In the genomic region with DNA sequence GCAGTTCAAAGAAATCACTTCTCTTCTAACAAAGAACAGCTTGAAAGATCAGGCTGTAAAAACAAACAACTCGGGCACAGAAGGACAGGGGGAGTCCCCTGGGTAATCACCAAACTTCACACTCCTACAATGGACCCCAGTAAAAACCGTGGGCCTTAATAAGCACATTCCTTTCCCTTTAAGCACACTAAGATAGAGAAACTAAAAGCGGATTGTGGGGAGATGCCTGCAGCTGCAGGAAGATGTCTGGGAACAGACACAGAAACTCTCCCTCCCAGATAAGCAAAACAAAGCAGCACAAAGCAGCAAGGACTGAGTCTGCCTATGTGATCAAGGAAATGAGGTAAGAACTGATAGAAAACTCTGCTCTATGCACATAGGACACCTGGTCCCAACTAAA, we compare ENCODE assay signal across 12 cellular contexts. TPM values are rescaled to one million over a fixed set of nuclear protein-coding genes. Genes with fewer than 3 reads are reported as not detected.
DNase-seq lines count a peak whose midpoint lies in the region; ATAC-seq, FAIRE-seq and TF ChIP-seq lines count a peak whose summit lies in the region.
"Had no signal": no experiment of that assay in that cellular context is flagged by ENCODE, and none has a peak within 500 bp of the region (broad histone marks: within the 10 kb centered on the region; RNA-seq: fewer than 3 reads in every experiment).

No MANE protein-coding gene starts in this region.

- in situ Hi-C loops in astrocyte of the cerebellum (cut with HindIII; ENCODE audit: low sequenced_read_pairs) = no loop called here
- in situ Hi-C loops in HepG2 (cut with HindIII; ENCODE audit: extremely low pct_ligation_motif_present, low pct_unique_long_range_greater_than_20kb) = loop anchor here (25.0 kb wide), 2 partner anchors 474 to 674 kb away; partner anchors contain the start of gene PRKACB

- no peak for TF ChIP-seq POLR2A in HepG2 (IDR thresholded peaks at IDR 0.05; ENCODE audit: insufficient read depth in 1 of 2, low read depth in 2 of 2, low read length in 2 of 2)

- intact Hi-C loops in HepG2 (cut with micrococcal nuclease; ENCODE audit: unreplicated experiment) = no loop called here
- intact Hi-C loops in posterior vena cava (cut with DNase I) = loop anchor here in 1 of 2 donors (10.0 kb wide), 1 partner anchor 157 kb away; no protein-coding TSS in a partner anchor

- H3K4me3 ChIP-seq in AG04450 (ENCODE audit: low read depth, low read length) (no peak overlapping the region), astrocyte of the cerebellum (ENCODE audit: low read depth, low read length) (no peak overlapping the region), HepG2 (replicated peaks in 1 of 3; ENCODE audit: insufficient read depth in 1 of 3, low read depth in 2 of 3, low read length in 3 of 3) (no peak overlapping the region)
- H3K4me3 ChIP-seq: tibial nerve had no signal

- no peak for FAIRE-seq in HepG2 (lab: Jason Lieb, UNC)
- FAIRE-seq: G401.6 had no signal

- no peak for TF ChIP-seq RAD21 in HepG2 (CRISPR knock-in tag; IDR thresholded peaks at IDR 0.05)

- TF ChIP-seq EP300 in HepG2 (IDR thresholded peaks at IDR 0.05; ENCODE audit: low read depth in 2 of 2, low read length in 2 of 2) = no peak
- no peak for TF ChIP-seq EP300 in HepG2 (CRISPR knock-in tag; IDR thresholded peaks at IDR 0.05; ENCODE audit: borderline replicate concordance)

- 6% methylated on average over 3 of the region's 3 CpGs for WGBS in HepG2 (ENCODE audit: low lambda C conversion rate)

- DNase-seq in AG04450 (ENCODE audit: low read depth, low spot score) (no peak), astrocyte of the cerebellum (ENCODE audit: low read depth) (peak; percentile 11), iris pigment epithelial cell (ENCODE audit: low read depth) (peak; percentile 74), NCI-H146 (lab: John Stamatoyannopoulos, UW) (no peak), mesenteric fat pad (ENCODE audit: low spot score) (no peak), HepG2 (ENCODE audit: low spot score) (no peak), posterior vena cava (ENCODE audit: low spot score) (no peak)
- DNase-seq: activated CD8-positive, alpha-beta memory T cell treated with anti-CD3 and anti-CD28 coated beads, Interleukin-2, amount 10 ng/mL, durations not matched to agents 7 days and 5 days; NCI-H187 had no signal

- no peaks in the 10 kb centered on the region for H3K79me2 ChIP-seq in HepG2 (ENCODE audit: insufficient read depth, low read length)

- H3K27ac ChIP-seq in AG04450 (ENCODE audit: low read depth, low read length) = peak overlapping the region; percentile 66
- no peak overlapping the region for H3K27ac ChIP-seq in HepG2 (ENCODE audit: extremely low read length, insufficient read depth, low read length)

- H3K4me2 ChIP-seq in HepG2 (ENCODE audit: low read depth, low read length) = no peak overlapping the region

- POLR2A ChIA-PET in AG04450 (lab: Yijun Ruan, JAX) = interaction anchor here (1.0 kb wide), 1 partner anchor 106 kb away, joined by 3 read pairs; the partner anchor contains the start of genes GNG5 and SPATA1
- POLR2A ChIA-PET in HepG2 (lab: Yijun Ruan, JAX) = interaction anchor here (0.5 kb wide), 1 partner anchor 13 kb away, joined by 3 read pairs; no protein-coding TSS in a partner anchor

- H2AFZ ChIP-seq in HepG2 (ENCODE audit: low read length) = no peak overlapping the region

- CTCF ChIA-PET in AG04450 (lab: Charles Lee) (interaction anchor here (0.6 to 1.8 kb wide), 5 partner anchors 8 to 679 kb away, joined by 3 to 5 read pairs (median 5); no protein-coding TSS in a partner anchor), HepG2 (lab: Yijun Ruan, JAX; ENCODE audit: low intra/inter-chr PET ratio, low total read pairs) (no interaction called here)

- H4K20me1 ChIP-seq in HepG2 (ENCODE audit: insufficient read depth, low read length) = no peaks in the 10 kb centered on the region

- no peaks in the 10 kb centered on the region for H3K36me3 ChIP-seq in HepG2 (replicated peaks in 1 of 2; ENCODE audit: control insufficient read depth in 1 of 2, insufficient read depth in 2 of 2, low read length in 2 of 2)
- H3K36me3 ChIP-seq: tibial nerve had no signal

- H3K9ac ChIP-seq in HepG2 (ENCODE audit: insufficient read depth, low read depth, low read length) = no peak overlapping the region

- TF ChIP-seq CTCF in AG04450 (IDR thresholded peaks at IDR 0.05; ENCODE audit: low read depth, low read length) = no peak
- TF ChIP-seq CTCF in astrocyte of the cerebellum (IDR thresholded peaks at IDR 0.05; ENCODE audit: low read depth, low read length, missing control alignments) = no peak
- no peak for TF ChIP-seq CTCF in HepG2 (CRISPR knock-in tag; IDR thresholded peaks at IDR 0.05)

- no TSS peak for BruUV-seq in HepG2 (replicated peaks; lab: Mats Ljungman, UMichigan)

- no peaks in the 10 kb centered on the region for H3K4me1 ChIP-seq in HepG2 (ENCODE audit: insufficient read depth, low read length)
- H3K4me1 ChIP-seq: tibial nerve had no signal

- H3K9me3 ChIP-seq in AG04450 (ENCODE audit: control insufficient read depth, insufficient read depth, low read length) (peaks cover 16% of the 10 kb centered on the region; the same call in 1 of the 2 replicates), HepG2 (ENCODE audit: low read length) (peaks cover 27% of the 10 kb centered on the region)

- peak; percentile 52 for ATAC-seq in HG02642 (IDR thresholded peaks at IDR 0.05; ENCODE audit: poor library complexity, unreplicated experiment)
- no peak for ATAC-seq in HepG2
- ATAC-seq: activated CD8-positive, alpha-beta memory T cell treated with anti-CD3 and anti-CD28 coated beads, Interleukin-2, amount 10 ng/mL, durations not matched to agents 7 days and 5 days had no signal

- no peaks in the 10 kb centered on the region for H3K27me3 ChIP-seq in AG04450 (ENCODE audit: control insufficient read depth, insufficient read depth, low read length)
- no peaks in the 10 kb centered on the region; a peak in 1 of 5 replicates for H3K27me3 ChIP-seq in HepG2 (ENCODE audit: control insufficient read depth in 1 of 2, insufficient read depth in 2 of 2, low read length in 2 of 2)
- H3K27me3 ChIP-seq: tibial nerve had no signal

TF ChIP-seq in HepG2, 621 proteins besides CTCF, POLR2A, EP300 and RAD21 (continues in another document):
- no peak for TF ChIP-seq HCFC1 (IDR thresholded peaks at IDR 0.05; ENCODE audit: low read depth, low read length)
- TF ChIP-seq GPBP1L1 (CRISPR knock-in tag; IDR thresholded peaks at IDR 0.05) = no peak
- TF ChIP-seq, protein P1, sequence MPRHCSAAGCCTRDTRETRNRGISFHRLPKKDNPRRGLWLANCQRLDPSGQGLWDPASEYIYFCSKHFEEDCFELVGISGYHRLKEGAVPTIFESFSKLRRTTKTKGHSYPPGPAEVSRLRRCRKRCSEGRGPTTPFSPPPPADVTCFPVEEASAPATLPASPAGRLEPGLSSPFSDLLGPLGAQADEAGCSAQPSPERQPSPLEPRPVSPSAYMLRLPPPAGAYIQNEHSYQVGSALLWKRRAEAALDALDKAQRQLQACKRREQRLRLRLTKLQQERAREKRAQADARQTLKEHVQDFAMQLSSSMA (CRISPR knock-in tag; IDR thresholded peaks at IDR 0.05) = no peak
- TF ChIP-seq, protein P2, sequence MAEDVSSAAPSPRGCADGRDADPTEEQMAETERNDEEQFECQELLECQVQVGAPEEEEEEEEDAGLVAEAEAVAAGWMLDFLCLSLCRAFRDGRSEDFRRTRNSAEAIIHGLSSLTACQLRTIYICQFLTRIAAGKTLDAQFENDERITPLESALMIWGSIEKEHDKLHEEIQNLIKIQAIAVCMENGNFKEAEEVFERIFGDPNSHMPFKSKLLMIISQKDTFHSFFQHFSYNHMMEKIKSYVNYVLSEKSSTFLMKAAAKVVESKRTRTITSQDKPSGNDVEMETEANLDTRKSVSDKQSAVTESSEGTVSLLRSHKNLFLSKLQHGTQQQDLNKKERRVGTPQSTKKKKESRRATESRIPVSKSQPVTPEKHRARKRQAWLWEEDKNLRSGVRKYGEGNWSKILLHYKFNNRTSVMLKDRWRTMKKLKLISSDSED (CRISPR knock-in tag; IDR thresholded peaks at IDR 0.05) = no peak
- TF ChIP-seq ZZZ3 (CRISPR knock-in tag; IDR thresholded peaks at IDR 0.05; ENCODE audit: borderline replicate concordance) = no peak

RNA-seq across cellular contexts. Expression of gene CTBS, which starts 37.6 kb away (rescaled TPM):
- polyA plus RNA-seq in AG04450 (2011; rRNA removed) = 25.0 and 37.3 TPM in 2 replicates
- polyA minus RNA-seq in AG04450 (2011; rRNA and poly(A)+ RNA removed) = 9.0 and 12.5 TPM in 2 replicates
- total RNA-seq in mesenteric fat pad = 16.8 TPM
- total RNA-seq in HepG2 (2016; rRNA removed; fragmentation: Illumina TruSeq; extraction: Trizol) = 4.2 and 4.7 TPM in 2 replicates
- 3.1 and 3.7 TPM in 2 replicates for total RNA-seq in HepG2 (2016; cell fraction: cytosol; rRNA removed; fragmentation: Illumina TruSeq; extraction: Trizol; ENCODE audit: low read depth)
- total RNA-seq in HepG2 (2016; cell fraction: insoluble cytoplasmic fraction; rRNA removed; fragmentation: Illumina TruSeq; extraction: Trizol) = 4.2 and 4.6 TPM in 2 replicates
- total RNA-seq in HepG2 (2016; cell fraction: membrane; rRNA removed; fragmentation: Illumina TruSeq; extraction: Trizol) = 6.8 and 7.1 TPM in 2 replicates
- 4.9 and 6.3 TPM in 2 replicates for total RNA-seq in HepG2 (2016; cell fraction: nucleus; rRNA removed; fragmentation: Illumina TruSeq; extraction: Trizol)
- 9.5 and 12.4 TPM in 2 replicates for polyA plus RNA-seq in HepG2 (2011; rRNA removed)
- 5.5 and 9.1 TPM in 2 replicates for polyA plus RNA-seq in HepG2 (2011; cell fraction: cytosol; rRNA removed)
- polyA plus RNA-seq in HepG2 (2011; cell fraction: nucleus; rRNA removed) = 2.7 and 3.3 TPM in 2 replicates
- polyA plus RNA-seq in HepG2 (2012) = 7.0 and 9.5 TPM in 2 replicates
- polyA plus RNA-seq in HepG2 (2016; cell fraction: cytosol; fragmentation: Illumina TruSeq; extraction: Trizol; ENCODE audit: low read depth) = 6.5 and 7.1 TPM in 2 replicates
- 4.9 and 5.4 TPM in 2 replicates for polyA plus RNA-seq in HepG2 (2016; cell fraction: insoluble cytoplasmic fraction; fragmentation: Illumina TruSeq; extraction: Trizol; ENCODE audit: low read depth)
- polyA plus RNA-seq in HepG2 (2016; cell fraction: membrane; fragmentation: Illumina TruSeq; extraction: Trizol; ENCODE audit: low read depth) = 7.9 and 8.2 TPM in 2 replicates
- polyA plus RNA-seq in HepG2 (2016; cell fraction: nucleus; fragmentation: Illumina TruSeq; extraction: Trizol; ENCODE audit: insufficient read depth, low read depth) = 6.4 and 7.2 TPM in 2 replicates
- 1.2 and 3.8 TPM in 2 replicates for polyA minus RNA-seq in HepG2 (2011; rRNA and poly(A)+ RNA removed; ENCODE audit: low replicate concordance)
- 5.8 and 7.9 TPM in 2 replicates for polyA minus RNA-seq in HepG2 (2011; cell fraction: cytosol; rRNA and poly(A)+ RNA removed)
- 11.7 and 11.8 TPM in 2 replicates for polyA minus RNA-seq in HepG2 (2011; cell fraction: nucleus; rRNA and poly(A)+ RNA removed)
- 10 to 100 TPM; 20.5 to 23.5 TPM for total RNA-seq in posterior vena cava

Comparison
In these comparisons a context has a peak if more than half of its experiments do, and no peak if none do; other contexts are left out.
1. DNase-seq: peak in astrocyte of the cerebellum (single experiment) and iris pigment epithelial cell (single experiment); none in AG04450 (single experiment), NCI-H146 (single experiment), mesenteric fat pad (single experiment), HepG2 (single experiment) and posterior vena cava (single experiment).